ENCODE assay signal across 26 cellular contexts in the genomic region with DNA sequence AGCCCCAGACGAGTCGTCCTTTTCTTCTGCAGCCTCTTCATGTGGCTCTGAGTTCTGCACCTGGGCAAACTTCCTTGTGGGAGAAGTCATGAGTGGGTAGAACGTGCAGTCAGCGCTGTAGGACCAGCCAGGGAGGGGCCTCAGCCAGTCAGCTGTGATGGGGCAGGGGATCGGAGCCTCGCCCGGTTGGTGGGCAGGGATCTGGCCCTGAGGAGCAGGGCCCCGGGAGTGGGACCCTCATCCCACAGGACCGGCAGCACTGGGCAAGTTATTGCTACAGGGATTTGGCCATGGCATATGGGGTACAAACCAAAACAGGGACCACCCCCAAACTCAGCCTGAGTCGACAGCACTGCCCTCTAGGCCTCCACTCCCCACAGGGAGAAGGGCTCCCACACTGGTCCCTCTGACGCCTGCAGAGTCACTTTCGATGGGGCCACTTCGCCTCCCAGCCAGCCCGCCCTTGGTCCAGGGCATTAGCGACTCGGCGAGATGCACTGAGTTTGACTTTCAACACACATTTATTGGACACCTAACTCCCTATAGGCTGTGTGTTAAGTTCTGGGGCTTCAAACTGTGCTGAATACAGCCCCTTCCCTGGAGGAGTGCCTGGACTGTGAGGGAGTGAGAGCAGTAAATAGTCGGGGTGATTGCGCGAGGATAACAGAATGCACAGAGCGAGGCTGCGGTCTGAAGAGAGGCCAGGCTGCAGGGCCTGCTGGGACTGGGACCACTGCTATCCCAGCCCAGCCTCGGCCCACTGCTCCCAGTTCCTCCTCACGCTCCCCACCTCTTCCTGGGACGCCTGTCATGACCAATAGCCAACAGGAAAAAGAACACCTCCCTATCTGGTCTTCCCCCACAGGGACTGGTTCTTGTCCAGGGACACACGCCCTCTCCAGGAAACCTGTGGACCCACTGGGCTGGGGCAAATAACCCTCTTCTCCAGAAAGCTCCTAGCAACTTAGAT. TPM values are rescaled to one million over a fixed set of nuclear protein-coding genes. Genes with fewer than 3 reads are reported as not detected.
A peak's percentile ranks its signal among the peaks of the same experiment; 100 is the strongest.
DNase-seq lines count a peak whose midpoint lies in the region; ATAC-seq and TF ChIP-seq lines count a peak whose summit lies in the region.
"Had no signal": no experiment of that assay in that cellular context is flagged by ENCODE, and none has a peak within 500 bp of the region (broad histone marks: within the 10 kb centered on the region; RNA-seq: fewer than 3 reads in every experiment).

No MANE protein-coding gene starts in this region.

- H3K27ac Mint-ChIP-seq in type B pancreatic cell, result no peak overlapping the region
- H3K27ac Mint-ChIP-seq: activated naive CD8-positive, alpha-beta T cell treated with anti-CD3 and anti-CD28 coated beads, Interleukin-2, amount 50 U/mL, for 24 hours; dendritic cell treated with granulocyte-macrophage colony-stimulating factor and Interleukin-4, amounts not matched to agents 40 ng/mL and 50 ng/mL, for 4 days had no signal

- peak overlapping the region; percentile 78 for H3K27ac ChIP-seq in PC-3 (ENCODE audit: low read length)
- H3K27ac ChIP-seq: foreskin keratinocyte, heart right ventricle, SK-N-MC, testis had no signal

- H3K9ac ChIP-seq in PC-3 (ENCODE audit: low read length), result no peak overlapping the region

- no peaks in the 10 kb centered on the region for H3K27me3 ChIP-seq in PC-3 (ENCODE audit: low read length)
- H3K27me3 ChIP-seq: esophagus squamous epithelium, foreskin keratinocyte, testis had no signal

- H3K9me3 Mint-ChIP-seq in type B pancreatic cell, result no peaks in the 10 kb centered on the region
- H3K9me3 Mint-ChIP-seq: activated naive CD8-positive, alpha-beta T cell treated with anti-CD3 and anti-CD28 coated beads, Interleukin-2, amount 50 U/mL, for 24 hours; dendritic cell treated with granulocyte-macrophage colony-stimulating factor and Interleukin-4, amounts not matched to agents 40 ng/mL and 50 ng/mL, for 4 days had no signal

- H3F3A ChIP-seq in PC-3 (ENCODE audit: low read length, unreplicated experiment), result no peaks in the 10 kb centered on the region

- TF ChIP-seq CTCF in PC-3 (conservative IDR thresholded peaks at IDR 0.05; ENCODE audit: low read depth, low read length), result no peak
- TF ChIP-seq CTCF in mucosa of descending colon (IDR thresholded peaks at IDR 0.05), result no peak
- no peak for TF ChIP-seq CTCF in type B pancreatic cell (conservative IDR thresholded peaks at IDR 0.05)

- peaks cover 24% of the 10 kb centered on the region for H3K4me1 Mint-ChIP-seq in type B pancreatic cell (ENCODE audit: unreplicated experiment)
- H3K4me1 Mint-ChIP-seq: activated naive CD8-positive, alpha-beta T cell treated with anti-CD3 and anti-CD28 coated beads, Interleukin-2, amount 50 U/mL, for 24 hours had no signal

- no peaks in the 10 kb centered on the region for H3K36me3 ChIP-seq in PC-3 (ENCODE audit: low read depth, low read length)
- no peaks in the 10 kb centered on the region for H3K36me3 ChIP-seq in mucosa of descending colon (ENCODE audit: low read depth)
- H3K36me3 ChIP-seq: esophagus squamous epithelium, heart right ventricle had no signal

- no peaks in the 10 kb centered on the region for H3K36me3 Mint-ChIP-seq in type B pancreatic cell

- H3K4me2 ChIP-seq in PC-3 (ENCODE audit: low read length), result no peak overlapping the region
- H3K4me2 ChIP-seq: smooth muscle cell had no signal

- H2AFZ ChIP-seq in PC-3 (ENCODE audit: low read length), result no peak overlapping the region

- no peaks in the 10 kb centered on the region for H3K27me3 Mint-ChIP-seq in type B pancreatic cell
- H3K27me3 Mint-ChIP-seq: activated naive CD8-positive, alpha-beta T cell treated with anti-CD3 and anti-CD28 coated beads, Interleukin-2, amount 50 U/mL, for 24 hours; dendritic cell treated with granulocyte-macrophage colony-stimulating factor and Interleukin-4, amounts not matched to agents 40 ng/mL and 50 ng/mL, for 4 days had no signal

- BruUV-seq in PC-3 (replicated peaks; lab: Mats Ljungman, UMichigan), result no TSS peak

- no peak overlapping the region for H3K4me3 ChIP-seq in PC-3 (ENCODE audit: low read length)
- H3K4me3 ChIP-seq in mucosa of descending colon, result no peak overlapping the region
- H3K4me3 ChIP-seq: esophagus squamous epithelium, GM12878, heart right ventricle, lung, SK-N-MC, smooth muscle cell, testis had no signal

- DNase-seq in PC-3, result no peak
- peak; percentile 45 for DNase-seq in ecto neural progenitor cell (ENCODE audit: low spot score)
- DNase-seq in mucosa of descending colon, result peak in 1 of 3 donors; percentile 33
- peak; percentile 58 for DNase-seq in type B pancreatic cell (ENCODE audit: extremely low spot score, unreplicated experiment)
- DNase-seq in hippocampal formation (lab: John Stamatoyannopoulos, UW), result no peak
- no peak for DNase-seq in activated CD4-positive, alpha-beta T cell treated with anti-CD3 and anti-CD28 coated beads, Interleukin-2, amount 50 U/mL, for 4 hours
- DNase-seq: activated CD4-positive, CD25-positive, alpha-beta regulatory T cell; activated naive CD4-positive, alpha-beta T cell; activated naive CD8-positive, alpha-beta T cell treated with anti-CD3 and anti-CD28 coated beads, Interleukin-2, amount 50 U/mL, for 24 hours; activated T-cell treated with anti-CD3 and anti-CD28 coated beads, Interleukin-2, amount 50 U/mL, for 48 hours; central memory CD4-positive, alpha-beta T cell; esophagus squamous epithelium; heart right ventricle; NCI-H1048; NCI-H1694; stimulated activated CD4-positive, alpha-beta T cell treated with anti-CD3 and anti-CD28 coated beads, Interleukin-1b, Interleukin-23, amount 100 ng/mL, for 48 hours; stimulated activated naive CD4-positive, alpha-beta T cell treated with Interleukin-2 at 50 U/mL for 16 hours; T-helper 1 cell; testis had no signal

- no peak overlapping the region for H3K4me3 Mint-ChIP-seq in type B pancreatic cell
- H3K4me3 Mint-ChIP-seq: activated naive CD8-positive, alpha-beta T cell treated with anti-CD3 and anti-CD28 coated beads, Interleukin-2, amount 50 U/mL, for 24 hours; dendritic cell treated with granulocyte-macrophage colony-stimulating factor and Interleukin-4, amounts not matched to agents 40 ng/mL and 50 ng/mL, for 4 days had no signal

- ATAC-seq in PC-3 (no peak), mucosa of descending colon (peak; percentile 47), HG03280 (IDR thresholded peaks at IDR 0.05; ENCODE audit: unreplicated experiment) (no peak)
- ATAC-seq: activated naive CD8-positive, alpha-beta T cell treated with anti-CD3 and anti-CD28 coated beads, Interleukin-2, amount 50 U/mL, for 24 hours; GM12878; heart right ventricle had no signal

- H3K79me2 ChIP-seq in PC-3 (ENCODE audit: low read length), result no peaks in the 10 kb centered on the region

- CTCF ChIA-PET in PC-3 (lab: Charles Lee), result no interaction called here

- intact Hi-C loops in PC-3 (cut with micrococcal nuclease) (no loop called here), mucosa of descending colon (cut with DNase I, micrococcal nuclease) (no loop called here)

- H4K20me1 ChIP-seq in PC-3 (ENCODE audit: low read length), result no peaks in the 10 kb centered on the region

- peaks cover 46% of the 10 kb centered on the region for H3K4me1 ChIP-seq in PC-3 (ENCODE audit: insufficient read depth, low read length)
- peaks cover 9% of the 10 kb centered on the region for H3K4me1 ChIP-seq in mucosa of descending colon (ENCODE audit: low read depth)
- H3K4me1 ChIP-seq: heart right ventricle, testis had no signal

- no peaks in the 10 kb centered on the region for H3K9me2 ChIP-seq in PC-3 (replicated peaks; ENCODE audit: low read length)

- POLR2A ChIA-PET in PC-3 (lab: Charles Lee; ENCODE audit: unreplicated experiment), result no interaction called here

- H3K9me3 ChIP-seq in PC-3 (ENCODE audit: low read length) (no peaks in the 10 kb centered on the region), mucosa of descending colon (no peaks in the 10 kb centered on the region)
- H3K9me3 ChIP-seq: esophagus squamous epithelium, heart right ventricle, testis had no signal

RNA-seq across cellular contexts. Expression of gene SDC1, which starts 55.9 kb away (rescaled TPM):
- 358 and 362 TPM in 2 replicates for total RNA-seq in PC-3 (2014; rRNA removed)
- total RNA-seq in mucosa of descending colon, result 100 to 1,000 TPM in 2 of 3 donors, 10 to 100 TPM in 1; 65.3 to 170 (median 162) TPM
- total RNA-seq in type B pancreatic cell (ENCODE audit: low replicate concordance), result 164 and 375 TPM in 2 replicates

Comparison
In these comparisons a context has a peak if more than half of its experiments do, and no peak if none do; other contexts are left out.
1. DNase-seq: peak in ecto neural progenitor cell (single experiment) and type B pancreatic cell (single experiment); none in PC-3 (single experiment), hippocampal formation (0 of 2) and activated CD4-positive, alpha-beta T cell treated with anti-CD3 and anti-CD28 coated beads, Interleukin-2, amount 50 U/mL, for 4 hours (0 of 2).